9 cellular contexts compared by ENCODE assay signal in the genomic region with DNA sequence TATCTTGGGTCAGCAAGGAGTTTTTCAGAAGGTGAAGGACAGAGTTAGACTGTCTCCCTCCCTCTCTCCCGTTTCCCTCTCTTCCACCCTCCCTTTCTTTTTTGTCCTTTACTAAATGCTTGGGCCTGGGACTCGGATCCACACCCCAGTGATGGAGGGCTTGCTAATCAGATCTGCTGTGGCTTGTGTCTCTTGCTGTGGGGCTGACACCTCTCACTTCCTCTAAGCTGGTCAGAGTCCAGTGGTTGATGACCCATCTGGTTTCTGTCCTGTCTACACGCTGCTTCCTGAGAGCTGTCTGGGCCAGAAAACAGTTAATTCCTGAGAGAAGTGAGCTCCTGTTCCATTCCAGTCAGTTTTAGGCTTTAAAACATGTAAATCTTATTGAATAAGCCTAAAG. TPM values are rescaled to one million over a fixed set of nuclear protein-coding genes. Genes with fewer than 3 reads are reported as not detected.
DNase-seq lines count a peak whose midpoint lies in the region; ATAC-seq, FAIRE-seq and TF ChIP-seq lines count a peak whose summit lies in the region.
"Had no signal": no experiment of that assay in that cellular context is flagged by ENCODE, and none has a peak within 500 bp of the region (broad histone marks: within the 10 kb centered on the region; RNA-seq: fewer than 3 reads in every experiment).

No MANE protein-coding gene starts in this region.

- H3K9me3 ChIP-seq in T-helper 17 cell (ENCODE audit: control insufficient read depth, low read length, poor library complexity, severe bottlenecking) (no peaks in the 10 kb centered on the region), small intestine (ENCODE audit: control insufficient read depth, low read depth) (no peaks in the 10 kb centered on the region), SK-N-SH (no peaks in the 10 kb centered on the region)

- H3K79me2 ChIP-seq in SK-N-SH (ENCODE audit: insufficient read depth), result no peaks in the 10 kb centered on the region

- H3K27me3 Mint-ChIP-seq in T-helper 17 cell, result no peaks in the 10 kb centered on the region

- H3K36me3 Mint-ChIP-seq in T-helper 17 cell (ENCODE audit: low read depth), result peaks cover 10% of the 10 kb centered on the region

- H3K36me3 ChIP-seq in small intestine (ENCODE audit: control insufficient read depth in 2 of 2, insufficient read depth in 2 of 2, low read length in 2 of 2) (peaks cover 0 to 10% of the 10 kb centered on the region in 2 donors), SK-N-SH (replicated peaks in 1 of 2; ENCODE audit: control insufficient read depth in 1 of 2, insufficient read depth in 2 of 2, low read length in 1 of 2) (peaks cover 2 to 11% of the 10 kb centered on the region in 2 experiments)

- TF ChIP-seq RAD21 in SK-N-SH (IDR thresholded peaks at IDR 0.05; ENCODE audit: low read length), result no peak

- TF ChIP-seq CTCF in fibroblast of the aortic adventitia (IDR thresholded peaks at IDR 0.05; ENCODE audit: insufficient read depth, low read length) (no peak), SK-N-SH (IDR thresholded peaks at IDR 0.05) (no peak)

- H3K4me1 ChIP-seq in small intestine (ENCODE audit: control insufficient read depth in 2 of 2, insufficient read depth in 1 of 2, low read depth in 1 of 2, low read length in 1 of 2), result no peaks in the 10 kb centered on the region
- H3K4me1 ChIP-seq in SK-N-SH (ENCODE audit: control insufficient read depth in 1 of 2, insufficient read depth in 2 of 2, low read depth in 1 of 2, low read length in 1 of 2), result peaks cover 0 to 5% of the 10 kb centered on the region in 2 experiments; a peak in 2 of 4 replicates

- POLR2A ChIA-PET in SK-N-SH (lab: Yijun Ruan, JAX), result no interaction called here

- TF ChIP-seq EP300 in SK-N-SH (IDR thresholded peaks at IDR 0.05; ENCODE audit: borderline replicate concordance in 1 of 2, low read depth in 1 of 2, low read length in 1 of 2), result no peak

- H3K4me3 ChIP-seq in fibroblast of the aortic adventitia (ENCODE audit: low read depth, low read length) (peak overlapping the region; percentile 52), small intestine (ENCODE audit: low read depth in 1 of 2, low read length in 2 of 2) (no peak overlapping the region), SK-N-SH (ENCODE audit: low read depth in 2 of 2, low read length in 1 of 2) (no peak overlapping the region)

- peaks cover 48% of the 10 kb centered on the region for H3K4me1 Mint-ChIP-seq in T-helper 17 cell

- no peaks in the 10 kb centered on the region for H4K20me1 ChIP-seq in SK-N-SH (ENCODE audit: insufficient read depth)

- CTCF ChIA-PET in SK-N-SH (lab: Yijun Ruan, JAX), result interaction anchor here (1.2 to 1.9 kb wide), 2 partner anchors 8 to 82 kb away, joined by 3 to 15 read pairs; no protein-coding TSS in a partner anchor

- H3K27ac ChIP-seq in small intestine (ENCODE audit: low read depth in 1 of 2, low read length in 1 of 2) (peak overlapping the region; percentile 28 to 50), SK-N-SH (ENCODE audit: low read depth in 2 of 2, low read length in 1 of 2) (no peak overlapping the region)

- H3K4me2 ChIP-seq in SK-N-SH, result no peak overlapping the region

- no peaks in the 10 kb centered on the region for H3K27me3 ChIP-seq in small intestine (ENCODE audit: control insufficient read depth in 2 of 2, insufficient read depth in 2 of 2, low read length in 2 of 2)
- H3K27me3 ChIP-seq in SK-N-SH (ENCODE audit: insufficient read depth), result no peaks in the 10 kb centered on the region

- peak overlapping the region; percentile 78 for H3K27ac Mint-ChIP-seq in T-helper 17 cell

- DNase-seq in GM18507 (ENCODE audit: extremely low spot score, insufficient read length, low read depth), result peak; percentile 30
- DNase-seq in T-helper 17 cell, result no peak
- no peak for DNase-seq in fibroblast of the aortic adventitia (ENCODE audit: low read depth)
- DNase-seq in small intestine, result no peak
- no peak for DNase-seq in ureter (ENCODE audit: low spot score)
- DNase-seq in SK-N-SH, result no peak
- no peak for DNase-seq in NCI-H226
- DNase-seq: NCI-H446 treated with DMSO at 0.1 percent for 48 hours had no signal

- H2AFZ ChIP-seq in SK-N-SH (ENCODE audit: low read depth), result no peak overlapping the region

- peak overlapping the region; percentile 56 for H3K4me3 Mint-ChIP-seq in T-helper 17 cell

- H3K9me2 ChIP-seq in SK-N-SH, result no peaks in the 10 kb centered on the region

- ATAC-seq in T-helper 17 cell (no peak), GM19328 (IDR thresholded peaks at IDR 0.05; ENCODE audit: unreplicated experiment) (no peak)

- H3K9ac ChIP-seq in SK-N-SH, result no peak overlapping the region

- WGBS in small intestine, 3 donors, result 63 to 86% (median 77%) methylated on average over 3 of the region's 3 CpGs
- 98% methylated on average over 3 of the region's 3 CpGs for WGBS in SK-N-SH (ENCODE audit: low lambda C conversion rate)

- H3F3A ChIP-seq in SK-N-SH (replicated peaks; ENCODE audit: insufficient read depth), result no peaks in the 10 kb centered on the region

- FAIRE-seq in GM18507 (lab: Jason Lieb, UNC), result peak; percentile 71
- FAIRE-seq in small intestine (lab: Jason Lieb, UNC), result no peak

TF ChIP-seq in SK-N-SH, 30 proteins besides CTCF, POLR2A, EP300 and RAD21:
- no peak for TF ChIP-seq POLR2AphosphoS5 (IDR thresholded peaks at IDR 0.05; ENCODE audit: low read depth, low read length)
- no peak for TF ChIP-seq NRF1 (IDR thresholded peaks at IDR 0.05; ENCODE audit: low read depth, low read length)
- no peak for TF ChIP-seq SIN3A (IDR thresholded peaks at IDR 0.05; ENCODE audit: borderline replicate concordance, low read depth, low read length)
- no peak for TF ChIP-seq RXRA (IDR thresholded peaks at IDR 0.05; ENCODE audit: borderline replicate concordance, low read depth)
- no peak for TF ChIP-seq YY1 (IDR thresholded peaks at IDR 0.05; ENCODE audit: low read depth)
- no peak for TF ChIP-seq CHD2 (IDR thresholded peaks at IDR 0.05; ENCODE audit: low read length, partially characterized antibody)
- no peak for TF ChIP-seq SMC3 (IDR thresholded peaks at IDR 0.05; ENCODE audit: low read depth, low read length)
- TF ChIP-seq MXI1 (IDR thresholded peaks at IDR 0.05; ENCODE audit: low read depth, low read length), result no peak
- no peak for TF ChIP-seq USF2 (IDR thresholded peaks at IDR 0.05; ENCODE audit: borderline replicate concordance, low read depth, low read length)
- TF ChIP-seq, protein P1, sequence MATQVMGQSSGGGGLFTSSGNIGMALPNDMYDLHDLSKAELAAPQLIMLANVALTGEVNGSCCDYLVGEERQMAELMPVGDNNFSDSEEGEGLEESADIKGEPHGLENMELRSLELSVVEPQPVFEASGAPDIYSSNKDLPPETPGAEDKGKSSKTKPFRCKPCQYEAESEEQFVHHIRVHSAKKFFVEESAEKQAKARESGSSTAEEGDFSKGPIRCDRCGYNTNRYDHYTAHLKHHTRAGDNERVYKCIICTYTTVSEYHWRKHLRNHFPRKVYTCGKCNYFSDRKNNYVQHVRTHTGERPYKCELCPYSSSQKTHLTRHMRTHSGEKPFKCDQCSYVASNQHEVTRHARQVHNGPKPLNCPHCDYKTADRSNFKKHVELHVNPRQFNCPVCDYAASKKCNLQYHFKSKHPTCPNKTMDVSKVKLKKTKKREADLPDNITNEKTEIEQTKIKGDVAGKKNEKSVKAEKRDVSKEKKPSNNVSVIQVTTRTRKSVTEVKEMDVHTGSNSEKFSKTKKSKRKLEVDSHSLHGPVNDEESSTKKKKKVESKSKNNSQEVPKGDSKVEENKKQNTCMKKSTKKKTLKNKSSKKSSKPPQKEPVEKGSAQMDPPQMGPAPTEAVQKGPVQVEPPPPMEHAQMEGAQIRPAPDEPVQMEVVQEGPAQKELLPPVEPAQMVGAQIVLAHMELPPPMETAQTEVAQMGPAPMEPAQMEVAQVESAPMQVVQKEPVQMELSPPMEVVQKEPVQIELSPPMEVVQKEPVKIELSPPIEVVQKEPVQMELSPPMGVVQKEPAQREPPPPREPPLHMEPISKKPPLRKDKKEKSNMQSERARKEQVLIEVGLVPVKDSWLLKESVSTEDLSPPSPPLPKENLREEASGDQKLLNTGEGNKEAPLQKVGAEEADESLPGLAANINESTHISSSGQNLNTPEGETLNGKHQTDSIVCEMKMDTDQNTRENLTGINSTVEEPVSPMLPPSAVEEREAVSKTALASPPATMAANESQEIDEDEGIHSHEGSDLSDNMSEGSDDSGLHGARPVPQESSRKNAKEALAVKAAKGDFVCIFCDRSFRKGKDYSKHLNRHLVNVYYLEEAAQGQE (IDR thresholded peaks at IDR 0.05; ENCODE audit: low read depth, low read length), result no peak
- no peak for TF ChIP-seq GABPA (IDR thresholded peaks at IDR 0.05; ENCODE audit: low read depth)
- no peak for TF ChIP-seq NFIC (IDR thresholded peaks at IDR 0.05; ENCODE audit: borderline replicate concordance)
- no peak for TF ChIP-seq RFX5 (IDR thresholded peaks at IDR 0.05; ENCODE audit: low read length)
- TF ChIP-seq TCF12 (IDR thresholded peaks at IDR 0.05), result no peak
- TF ChIP-seq GATA2 (CRISPR knock-in tag; IDR thresholded peaks at IDR 0.05), result no peak
- TF ChIP-seq, protein P2, sequence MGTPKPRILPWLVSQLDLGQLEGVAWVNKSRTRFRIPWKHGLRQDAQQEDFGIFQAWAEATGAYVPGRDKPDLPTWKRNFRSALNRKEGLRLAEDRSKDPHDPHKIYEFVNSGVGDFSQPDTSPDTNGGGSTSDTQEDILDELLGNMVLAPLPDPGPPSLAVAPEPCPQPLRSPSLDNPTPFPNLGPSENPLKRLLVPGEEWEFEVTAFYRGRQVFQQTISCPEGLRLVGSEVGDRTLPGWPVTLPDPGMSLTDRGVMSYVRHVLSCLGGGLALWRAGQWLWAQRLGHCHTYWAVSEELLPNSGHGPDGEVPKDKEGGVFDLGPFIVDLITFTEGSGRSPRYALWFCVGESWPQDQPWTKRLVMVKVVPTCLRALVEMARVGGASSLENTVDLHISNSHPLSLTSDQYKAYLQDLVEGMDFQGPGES (IDR thresholded peaks at IDR 0.05; ENCODE audit: low read depth, low read length), result no peak
- TF ChIP-seq FOSL2 (IDR thresholded peaks at IDR 0.05; ENCODE audit: borderline replicate concordance, low read depth), result no peak

RNA-seq across cellular contexts. Expression of gene TRAK1, which starts 0.8 kb away (rescaled TPM):
- total RNA-seq in T-helper 17 cell (10 to 100 TPM; 22.6 to 23.8 TPM), fibroblast of the aortic adventitia (ENCODE audit: low replicate concordance) (23.2 and 51.6 TPM in 2 replicates), ureter (142 TPM)
- polyA plus RNA-seq in small intestine (10 to 100 TPM; 20.9 to 74.7 (median 36.5) TPM), SK-N-SH (2012; rRNA removed) (11.5 and 12.5 TPM in 2 replicates)
- polyA plus RNA-seq in SK-N-SH (2012; cell fraction: cytosol; rRNA removed), result 10.7 and 13.8 TPM in 2 replicates
- 12.5 and 13.9 TPM in 2 replicates for polyA plus RNA-seq in SK-N-SH (2012; cell fraction: nucleus; rRNA removed)

Comparison
In these comparisons a context has a peak if more than half of its experiments do, and no peak if none do; other contexts are left out.
1. H3K27ac ChIP-seq: peak in small intestine (2 of 2); none in SK-N-SH (0 of 2).